Comparison of ENCODE assay signal across 11 cellular contexts in the genomic region with DNA sequence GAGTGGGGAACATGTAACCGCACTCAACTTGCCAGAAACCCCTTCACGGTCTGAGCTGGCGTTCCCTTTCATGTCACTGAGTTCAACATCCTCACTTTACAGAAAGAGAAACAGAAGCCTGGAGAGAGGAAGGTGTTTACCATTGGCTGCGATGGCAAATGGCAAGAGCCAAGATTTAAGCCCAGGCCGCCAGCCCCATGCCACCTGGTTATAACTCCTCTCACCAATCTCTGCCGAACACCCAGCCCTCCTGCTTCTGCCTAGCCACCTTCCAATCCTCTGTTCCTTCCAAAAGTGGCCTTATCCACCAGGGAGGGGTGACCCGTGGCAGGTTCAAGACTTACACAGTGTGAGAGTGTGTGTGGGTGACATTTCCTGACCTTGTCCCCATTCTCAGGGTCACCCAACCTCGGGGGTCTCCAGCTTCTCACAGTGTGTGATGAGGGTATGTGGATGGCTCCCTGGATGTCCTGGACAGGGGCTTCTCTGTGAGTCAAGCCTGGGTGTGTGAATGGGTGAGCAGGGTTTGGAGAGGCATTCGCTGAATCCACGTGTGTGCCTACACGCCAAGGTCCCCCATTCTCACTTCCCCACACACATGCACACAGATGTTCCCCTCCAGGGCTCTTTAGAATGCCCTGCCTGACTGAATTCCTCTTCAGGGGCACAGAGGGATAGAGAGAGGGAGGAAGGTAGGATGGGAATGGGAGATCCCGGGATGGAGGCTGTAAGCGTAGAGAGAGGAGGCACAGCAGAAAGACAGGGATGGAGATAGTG. TPM values are rescaled to one million over a fixed set of nuclear protein-coding genes. Genes with fewer than 3 reads are reported as not detected.
DNase-seq lines count a peak whose midpoint lies in the region; ATAC-seq and TF ChIP-seq lines count a peak whose summit lies in the region.
"Had no signal": no experiment of that assay in that cellular context is flagged by ENCODE, and none has a peak within 500 bp of the region (broad histone marks: within the 10 kb centered on the region; RNA-seq: fewer than 3 reads in every experiment).

No MANE protein-coding gene starts in this region.

- H3K36me3 Mint-ChIP-seq in activated CD4-positive, alpha-beta T cell treated with anti-CD3 and anti-CD28 coated beads, Interleukin-2, amount 10 ng/mL, durations not matched to agents 7 days and 5 days (ENCODE audit: low read depth), result peaks cover 2% of the 10 kb centered on the region
- H3K36me3 Mint-ChIP-seq in stimulated activated effector memory CD8-positive, alpha-beta T cell treated with anti-CD3 and anti-CD28 coated beads, Interleukin-12 subunit alpha, Interleukin-12 subunit beta, amount 100 ng/mL, for 72 hours, result no peaks in the 10 kb centered on the region

- no peaks in the 10 kb centered on the region for H3K27me3 ChIP-seq in WERI-Rb-1 (ENCODE audit: insufficient read depth, low read depth, severe bottlenecking)

- no peaks in the 10 kb centered on the region for H3K9me3 ChIP-seq in WERI-Rb-1 (ENCODE audit: severe bottlenecking)

- no peaks in the 10 kb centered on the region for H3K9me3 Mint-ChIP-seq in activated CD4-positive, alpha-beta T cell treated with anti-CD3 and anti-CD28 coated beads, Interleukin-2, amount 10 ng/mL, durations not matched to agents 7 days and 5 days
- no peaks in the 10 kb centered on the region for H3K9me3 Mint-ChIP-seq in stimulated activated effector memory CD8-positive, alpha-beta T cell treated with anti-CD3 and anti-CD28 coated beads, Interleukin-12 subunit alpha, Interleukin-12 subunit beta, amount 100 ng/mL, for 72 hours

- H3K4me3 ChIP-seq in WERI-Rb-1 (ENCODE audit: low read depth, low read length), result peak overlapping the region; percentile 53; the same call in 1 of the 2 replicates

- no peaks in the 10 kb centered on the region for H3K36me3 ChIP-seq in WERI-Rb-1

- POLR2A ChIA-PET in activated CD4-positive, alpha-beta T cell treated with anti-CD3 and anti-CD28 coated beads, Interleukin-2, amount 10 ng/mL, durations not matched to agents 7 days and 5 days (lab: Charles Lee), result no interaction called here

- peaks cover 20% of the 10 kb centered on the region for H3K4me1 Mint-ChIP-seq in activated CD4-positive, alpha-beta T cell treated with anti-CD3 and anti-CD28 coated beads, Interleukin-2, amount 10 ng/mL, durations not matched to agents 7 days and 5 days
- peaks cover 32% of the 10 kb centered on the region for H3K4me1 Mint-ChIP-seq in stimulated activated effector memory CD8-positive, alpha-beta T cell treated with anti-CD3 and anti-CD28 coated beads, Interleukin-12 subunit alpha, Interleukin-12 subunit beta, amount 100 ng/mL, for 72 hours

- DNase-seq in activated CD4-positive, alpha-beta T cell treated with anti-CD3 and anti-CD28 coated beads, Interleukin-2, amount 10 ng/mL, durations not matched to agents 7 days and 5 days, result no peak
- no peak for DNase-seq in activated CD4-positive, alpha-beta T cell treated with anti-CD3 and anti-CD28 coated beads for 1 hour
- DNase-seq in WERI-Rb-1 (no peak), globus pallidus (ENCODE audit: low spot score) (peak; percentile 24), occipital lobe (lab: John Stamatoyannopoulos, UW) (no peak), NCI-H446 (lab: John Stamatoyannopoulos, UW) (no peak)
- DNase-seq in stimulated activated effector memory CD8-positive, alpha-beta T cell treated with anti-CD3 and anti-CD28 coated beads, Interleukin-12 subunit alpha, Interleukin-12 subunit beta, amount 100 ng/mL, for 72 hours (ENCODE audit: low spot score in 2 of 2), result no peak
- DNase-seq: activated CD4-positive, CD25-positive, alpha-beta regulatory T cell treated with anti-CD3 and anti-CD28 coated beads, Interleukin-2, amount 50 U/mL, for 72 hours; Kasumi-1; OCI-M1 had no signal

- H3K4me3 Mint-ChIP-seq in activated CD4-positive, alpha-beta T cell treated with anti-CD3 and anti-CD28 coated beads, Interleukin-2, amount 10 ng/mL, durations not matched to agents 7 days and 5 days, result peak overlapping the region; percentile 67
- peak overlapping the region; percentile 65 for H3K4me3 Mint-ChIP-seq in stimulated activated effector memory CD8-positive, alpha-beta T cell treated with anti-CD3 and anti-CD28 coated beads, Interleukin-12 subunit alpha, Interleukin-12 subunit beta, amount 100 ng/mL, for 72 hours

- CTCF ChIA-PET in activated CD4-positive, alpha-beta T cell treated with anti-CD3 and anti-CD28 coated beads, Interleukin-2, amount 10 ng/mL, durations not matched to agents 7 days and 5 days (lab: Charles Lee), result interaction anchor here (1.7 kb wide), 1 partner anchor 13 kb away, joined by 5 read pairs; no protein-coding TSS in a partner anchor

- ATAC-seq in stimulated activated effector memory CD8-positive, alpha-beta T cell treated with anti-CD3 and anti-CD28 coated beads, Interleukin-12 subunit alpha, Interleukin-12 subunit beta, amount 100 ng/mL, for 72 hours, result no peak
- ATAC-seq in HG03521 (IDR thresholded peaks at IDR 0.05; ENCODE audit: unreplicated experiment), result no peak

- peaks cover 43% of the 10 kb centered on the region for H3K27me3 Mint-ChIP-seq in activated CD4-positive, alpha-beta T cell treated with anti-CD3 and anti-CD28 coated beads, Interleukin-2, amount 10 ng/mL, durations not matched to agents 7 days and 5 days

- H3K27ac Mint-ChIP-seq in activated CD4-positive, alpha-beta T cell treated with anti-CD3 and anti-CD28 coated beads, Interleukin-2, amount 10 ng/mL, durations not matched to agents 7 days and 5 days, result no peak overlapping the region
- H3K27ac Mint-ChIP-seq in stimulated activated effector memory CD8-positive, alpha-beta T cell treated with anti-CD3 and anti-CD28 coated beads, Interleukin-12 subunit alpha, Interleukin-12 subunit beta, amount 100 ng/mL, for 72 hours, result no peak overlapping the region

- H3K27ac ChIP-seq in WERI-Rb-1, result no peak overlapping the region

- no peak for TF ChIP-seq CTCF in WERI-Rb-1 (IDR thresholded peaks at IDR 0.05; ENCODE audit: low read depth, low read length)

RNA-seq across cellular contexts. Expression of gene CADM4, which starts 1.2 kb away (rescaled TPM):
- total RNA-seq in activated CD4-positive, alpha-beta T cell treated with anti-CD3 and anti-CD28 coated beads, Interleukin-2, amount 10 ng/mL, durations not matched to agents 7 days and 5 days, result under 1 TPM; 0.12 to 0.20 TPM
- 98.4 TPM for total RNA-seq in occipital lobe

RNA-seq across cellular contexts. Expression of gene ZNF428, which starts 19.0 kb away (rescaled TPM):
- total RNA-seq in activated CD4-positive, alpha-beta T cell treated with anti-CD3 and anti-CD28 coated beads, Interleukin-2, amount 10 ng/mL, durations not matched to agents 7 days and 5 days, result 10 to 100 TPM; 24.5 to 30.5 TPM
- total RNA-seq in occipital lobe, result 111 TPM

RNA-seq across cellular contexts. Expression of gene SRRM5, which starts 26.5 kb away (rescaled TPM):
- total RNA-seq in activated CD4-positive, alpha-beta T cell treated with anti-CD3 and anti-CD28 coated beads, Interleukin-2, amount 10 ng/mL, durations not matched to agents 7 days and 5 days, result under 1 TPM; 0.50 to 0.79 TPM
- total RNA-seq in occipital lobe, result not detected

RNA-seq across cellular contexts. Expression of gene PLAUR, which starts 31.6 kb away (rescaled TPM):
- 10 to 100 TPM; 10.3 TPM for total RNA-seq in activated CD4-positive, alpha-beta T cell treated with anti-CD3 and anti-CD28 coated beads, Interleukin-2, amount 10 ng/mL, durations not matched to agents 7 days and 5 days
- 5.8 TPM for total RNA-seq in occipital lobe

RNA-seq across cellular contexts. Expression of gene ZNF576, which starts 42.0 kb away (rescaled TPM):
- total RNA-seq in activated CD4-positive, alpha-beta T cell treated with anti-CD3 and anti-CD28 coated beads, Interleukin-2, amount 10 ng/mL, durations not matched to agents 7 days and 5 days, result 10 to 100 TPM; 14.1 to 14.9 TPM
- 5.1 TPM for total RNA-seq in occipital lobe

Comparison
In these comparisons a context has a peak if more than half of its experiments do, and no peak if none do; other contexts are left out.
1. RNA of gene CADM4, which starts 1.2 kb away (total RNA-seq): 98.4 TPM in occipital lobe (single experiment); 0.12 to 0.20 TPM in activated CD4-positive, alpha-beta T cell treated with anti-CD3 and anti-CD28 coated beads, Interleukin-2, amount 10 ng/mL, durations not matched to agents 7 days and 5 days; every median in the first group is over 10 times any median in the second.